Comparison of ENCODE assay signal across 8 cellular contexts in genomic region chr2:200306969-200307811, GRCh38. TPM values are rescaled to one million over a fixed set of nuclear protein-coding genes. Genes with fewer than 3 reads are reported as not detected.
DNase-seq lines count a peak whose midpoint lies in the region; ATAC-seq and TF ChIP-seq lines count a peak whose summit lies in the region.

No MANE protein-coding gene starts in this region.

- H3K36me3 ChIP-seq in adipocyte (ENCODE audit: control insufficient read depth, insufficient read depth, low read length, severe bottlenecking) (no peaks in the 10 kb centered on the region), left ventricle myocardium inferior (no peaks in the 10 kb centered on the region), prostate gland (no peaks in the 10 kb centered on the region)

- H3K9ac ChIP-seq in adipocyte (ENCODE audit: low read length): peak overlapping the region; percentile 96

- no peaks in the 10 kb centered on the region for H3K27me3 ChIP-seq in adipocyte (replicated peaks; ENCODE audit: control insufficient read depth, insufficient read depth, low read length)
- H3K27me3 ChIP-seq in left ventricle myocardium inferior (ENCODE audit: low read depth): no peaks in the 10 kb centered on the region
- H3K27me3 ChIP-seq in prostate gland (replicated peaks; ENCODE audit: insufficient read depth): no peaks in the 10 kb centered on the region

- WGBS in prostate gland: under 1% methylated on average over 92 of the region's 128 CpGs

- peak; percentile 14 for TF ChIP-seq CTCF in left ventricle myocardium inferior (IDR thresholded peaks at IDR 0.05; ENCODE audit: borderline replicate concordance)
- no peak for TF ChIP-seq CTCF in prostate gland (IDR thresholded peaks at IDR 0.05)

- H3K4me1 ChIP-seq in adipocyte (ENCODE audit: control insufficient read depth, insufficient read depth, low read length) (peaks cover 41% of the 10 kb centered on the region), left ventricle myocardium inferior (peaks cover 58% of the 10 kb centered on the region), prostate gland (replicated peaks) (peaks cover 12% of the 10 kb centered on the region)

- TF ChIP-seq POLR2A in prostate gland (IDR thresholded peaks at IDR 0.05): peak; percentile 28

- H3K9me3 ChIP-seq in adipocyte (ENCODE audit: control insufficient read depth, low read length): no peaks in the 10 kb centered on the region
- no peaks in the 10 kb centered on the region for H3K9me3 ChIP-seq in left ventricle myocardium inferior (replicated peaks)
- H3K9me3 ChIP-seq in prostate gland: no peaks in the 10 kb centered on the region

- DNase-seq in AG20443 (ENCODE audit: low spot score) (peak; percentile 78), RPMI8226 (peak; percentile 49), adipocyte (ENCODE audit: low read depth) (peak; percentile 76), left ventricle myocardium inferior (peak; percentile 53), prostate gland (ENCODE audit: low spot score) (peak; percentile 41)
- DNase-seq in effector CD8-positive, alpha-beta T cell (lab: John Stamatoyannopoulos, UW): no peak

- H3K4me3 ChIP-seq in adipocyte (ENCODE audit: low read length) (peak overlapping the region; percentile 94), left ventricle myocardium inferior (peak overlapping the region; percentile 93), prostate gland (peak overlapping the region; percentile 90 to 91)

- H3K27ac ChIP-seq in left ventricle myocardium inferior (replicated peaks) (peak overlapping the region; percentile 96), prostate gland (peak overlapping the region; percentile 93 to 97)

- peak; percentile 68 for ATAC-seq in GM18867 (IDR thresholded peaks at IDR 0.05; ENCODE audit: unreplicated experiment)
- peak; percentile 48 for ATAC-seq in HG03025 (IDR thresholded peaks at IDR 0.05; ENCODE audit: low FRiP score, unreplicated experiment)

- intact Hi-C loops in left ventricle myocardium inferior (cut with micrococcal nuclease) (no loop called here), prostate gland (cut with DNase I) (loop anchor here (5.0 kb wide), 3 partner anchors 70 to 325 kb away; no protein-coding TSS in a partner anchor)

RNA-seq across cellular contexts. Expression of gene SPATS2L, which starts 0.7 kb away (rescaled TPM):
- total RNA-seq in left ventricle myocardium inferior (54.9 TPM), prostate gland (10 to 100 TPM; 77.4 to 88.7 TPM)
